1 cellular context compared by ENCODE assay signal in the genomic region with DNA sequence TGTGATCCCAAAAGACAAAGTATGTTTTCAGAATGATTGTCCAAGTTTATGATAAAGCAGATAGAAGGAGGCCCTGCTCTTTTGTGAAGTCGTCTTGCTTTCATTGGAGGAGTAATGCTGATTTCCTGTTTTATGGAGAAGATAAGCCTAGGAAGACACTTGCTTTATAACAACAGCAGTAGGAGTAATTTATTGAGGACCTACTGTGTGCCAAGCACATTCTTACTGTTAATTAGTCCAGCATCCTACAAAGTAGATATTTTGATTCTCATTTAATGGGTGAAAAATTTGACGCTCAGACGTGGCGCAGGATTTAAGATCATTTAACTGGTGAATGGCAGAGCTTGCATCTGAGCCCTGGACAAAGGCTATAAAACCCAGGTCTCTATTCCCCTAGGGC.
A peak's percentile ranks its signal among the peaks of the same experiment; 100 is the strongest.
TF ChIP-seq lines count a peak whose summit lies in the region.

No MANE protein-coding gene starts in this region.

TF ChIP-seq in HepG2, 621 proteins besides CTCF, POLR2A, EP300 and RAD21 (continued from another document):
- peak; percentile 68 for TF ChIP-seq ZKSCAN1 (IDR thresholded peaks at IDR 0.05; ENCODE audit: low read length)
